Comparison of ENCODE assay signal across 1 cellular context in the genomic region with DNA sequence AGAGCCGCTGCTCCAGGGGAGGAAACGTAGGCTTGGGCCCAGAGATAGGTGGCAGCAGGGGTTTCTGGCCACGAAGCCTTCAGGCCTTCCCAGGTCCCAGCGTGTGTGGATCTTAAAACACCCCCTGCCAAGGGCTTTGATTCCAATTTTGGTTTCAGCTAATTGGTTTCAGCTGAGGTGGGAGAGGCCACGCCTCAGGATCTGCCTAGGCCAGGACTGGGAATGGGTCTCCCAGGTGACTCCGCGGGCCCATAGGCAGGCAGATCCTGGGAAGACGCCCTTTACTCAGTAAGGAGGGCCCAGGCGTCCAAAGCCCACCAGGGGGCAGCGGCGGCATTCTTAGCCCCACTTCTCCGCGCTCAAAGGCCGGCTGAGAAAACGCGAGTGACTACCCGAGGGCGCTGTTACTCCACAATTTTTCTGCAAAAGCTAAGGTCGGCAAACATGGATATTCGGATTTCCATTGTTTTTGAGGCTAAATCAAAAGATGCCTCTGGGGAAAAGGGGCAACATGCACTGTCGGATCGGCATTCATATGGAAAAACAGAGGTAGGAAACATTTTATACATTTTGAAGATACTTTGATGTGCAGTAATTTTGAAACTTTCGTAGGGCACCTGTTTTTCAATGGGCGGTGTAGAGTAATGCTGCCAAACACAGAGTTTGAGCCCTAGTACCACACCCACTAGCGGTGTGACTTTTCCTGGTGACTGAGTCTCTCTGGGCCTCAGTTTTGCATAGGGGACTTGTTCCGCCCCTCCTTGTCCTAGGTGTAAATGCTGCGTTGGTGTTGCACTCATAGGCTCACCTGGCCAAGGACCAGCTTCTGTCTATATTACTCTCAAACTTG.
TF ChIP-seq lines count a peak whose summit lies in the region.

No MANE protein-coding gene starts in this region.

TF ChIP-seq in K562, 482 proteins besides CTCF, POLR2A, EP300 and RAD21 (continued from another document and continues in another):
- TF ChIP-seq, protein P1, sequence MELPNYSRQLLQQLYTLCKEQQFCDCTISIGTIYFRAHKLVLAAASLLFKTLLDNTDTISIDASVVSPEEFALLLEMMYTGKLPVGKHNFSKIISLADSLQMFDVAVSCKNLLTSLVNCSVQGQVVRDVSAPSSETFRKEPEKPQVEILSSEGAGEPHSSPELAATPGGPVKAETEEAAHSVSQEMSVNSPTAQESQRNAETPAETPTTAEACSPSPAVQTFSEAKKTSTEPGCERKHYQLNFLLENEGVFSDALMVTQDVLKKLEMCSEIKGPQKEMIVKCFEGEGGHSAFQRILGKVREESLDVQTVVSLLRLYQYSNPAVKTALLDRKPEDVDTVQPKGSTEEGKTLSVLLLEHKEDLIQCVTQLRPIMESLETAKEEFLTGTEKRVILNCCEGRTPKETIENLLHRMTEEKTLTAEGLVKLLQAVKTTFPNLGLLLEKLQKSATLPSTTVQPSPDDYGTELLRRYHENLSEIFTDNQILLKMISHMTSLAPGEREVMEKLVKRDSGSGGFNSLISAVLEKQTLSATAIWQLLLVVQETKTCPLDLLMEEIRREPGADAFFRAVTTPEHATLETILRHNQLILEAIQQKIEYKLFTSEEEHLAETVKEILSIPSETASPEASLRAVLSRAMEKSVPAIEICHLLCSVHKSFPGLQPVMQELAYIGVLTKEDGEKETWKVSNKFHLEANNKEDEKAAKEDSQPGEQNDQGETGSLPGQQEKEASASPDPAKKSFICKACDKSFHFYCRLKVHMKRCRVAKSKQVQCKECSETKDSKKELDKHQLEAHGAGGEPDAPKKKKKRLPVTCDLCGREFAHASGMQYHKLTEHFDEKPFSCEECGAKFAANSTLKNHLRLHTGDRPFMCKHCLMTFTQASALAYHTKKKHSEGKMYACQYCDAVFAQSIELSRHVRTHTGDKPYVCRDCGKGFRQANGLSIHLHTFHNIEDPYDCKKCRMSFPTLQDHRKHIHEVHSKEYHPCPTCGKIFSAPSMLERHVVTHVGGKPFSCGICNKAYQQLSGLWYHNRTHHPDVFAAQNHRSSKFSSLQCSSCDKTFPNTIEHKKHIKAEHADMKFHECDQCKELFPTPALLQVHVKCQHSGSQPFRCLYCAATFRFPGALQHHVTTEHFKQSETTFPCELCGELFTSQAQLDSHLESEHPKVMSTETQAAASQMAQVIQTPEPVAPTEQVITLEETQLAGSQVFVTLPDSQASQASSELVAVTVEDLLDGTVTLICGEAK (IDR thresholded peaks at IDR 0.05) = no peak
- TF ChIP-seq, protein P1 (CRISPR knock-in tag; IDR thresholded peaks at IDR 0.05) = no peak
- no peak for TF ChIP-seq LCOR (CRISPR knock-in tag; IDR thresholded peaks at IDR 0.05)
- peak; percentile 89; the same call in 1 of the 2 replicates for TF ChIP-seq STAG1 (CRISPR knock-in tag; IDR thresholded peaks at IDR 0.05; ENCODE audit: borderline replicate concordance)
- TF ChIP-seq NCOA6 (IDR thresholded peaks at IDR 0.05) = no peak
- no peak for TF ChIP-seq ZKSCAN3 (CRISPR knock-in tag; IDR thresholded peaks at IDR 0.05)
- TF ChIP-seq, protein P2, sequence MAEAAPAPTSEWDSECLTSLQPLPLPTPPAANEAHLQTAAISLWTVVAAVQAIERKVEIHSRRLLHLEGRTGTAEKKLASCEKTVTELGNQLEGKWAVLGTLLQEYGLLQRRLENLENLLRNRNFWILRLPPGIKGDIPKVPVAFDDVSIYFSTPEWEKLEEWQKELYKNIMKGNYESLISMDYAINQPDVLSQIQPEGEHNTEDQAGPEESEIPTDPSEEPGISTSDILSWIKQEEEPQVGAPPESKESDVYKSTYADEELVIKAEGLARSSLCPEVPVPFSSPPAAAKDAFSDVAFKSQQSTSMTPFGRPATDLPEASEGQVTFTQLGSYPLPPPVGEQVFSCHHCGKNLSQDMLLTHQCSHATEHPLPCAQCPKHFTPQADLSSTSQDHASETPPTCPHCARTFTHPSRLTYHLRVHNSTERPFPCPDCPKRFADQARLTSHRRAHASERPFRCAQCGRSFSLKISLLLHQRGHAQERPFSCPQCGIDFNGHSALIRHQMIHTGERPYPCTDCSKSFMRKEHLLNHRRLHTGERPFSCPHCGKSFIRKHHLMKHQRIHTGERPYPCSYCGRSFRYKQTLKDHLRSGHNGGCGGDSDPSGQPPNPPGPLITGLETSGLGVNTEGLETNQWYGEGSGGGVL (CRISPR knock-in tag; IDR thresholded peaks at IDR 0.05) = no peak
- TF ChIP-seq, protein P3, sequence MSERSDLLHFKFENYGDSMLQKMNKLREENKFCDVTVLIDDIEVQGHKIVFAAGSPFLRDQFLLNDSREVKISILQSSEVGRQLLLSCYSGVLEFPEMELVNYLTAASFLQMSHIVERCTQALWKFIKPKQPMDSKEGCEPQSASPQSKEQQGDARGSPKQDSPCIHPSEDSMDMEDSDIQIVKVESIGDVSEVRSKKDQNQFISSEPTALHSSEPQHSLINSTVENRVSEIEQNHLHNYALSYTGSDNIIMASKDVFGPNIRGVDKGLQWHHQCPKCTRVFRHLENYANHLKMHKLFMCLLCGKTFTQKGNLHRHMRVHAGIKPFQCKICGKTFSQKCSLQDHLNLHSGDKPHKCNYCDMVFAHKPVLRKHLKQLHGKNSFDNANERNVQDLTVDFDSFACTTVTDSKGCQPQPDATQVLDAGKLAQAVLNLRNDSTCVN (CRISPR knock-in tag; IDR thresholded peaks at IDR 0.05) = no peak
- 0 out of 2 replicates have a peak, but pooled peaks have one; percentile 46 for TF ChIP-seq KLF16 (IDR thresholded peaks at IDR 0.05)
- TF ChIP-seq ATF7 (IDR thresholded peaks at IDR 0.05) = peak; percentile 40; the same call in 1 of the 2 replicates
- TF ChIP-seq CXXC5 (CRISPR knock-in tag; IDR thresholded peaks at IDR 0.05) = peak; percentile 44; the same call in 1 of the 2 replicates
- TF ChIP-seq ZNF77 (CRISPR knock-in tag; IDR thresholded peaks at IDR 0.05) = no peak
- TF ChIP-seq ZNF507 (tag; conservative IDR thresholded peaks at IDR 0.05) = no peak
- TF ChIP-seq, protein P4, sequence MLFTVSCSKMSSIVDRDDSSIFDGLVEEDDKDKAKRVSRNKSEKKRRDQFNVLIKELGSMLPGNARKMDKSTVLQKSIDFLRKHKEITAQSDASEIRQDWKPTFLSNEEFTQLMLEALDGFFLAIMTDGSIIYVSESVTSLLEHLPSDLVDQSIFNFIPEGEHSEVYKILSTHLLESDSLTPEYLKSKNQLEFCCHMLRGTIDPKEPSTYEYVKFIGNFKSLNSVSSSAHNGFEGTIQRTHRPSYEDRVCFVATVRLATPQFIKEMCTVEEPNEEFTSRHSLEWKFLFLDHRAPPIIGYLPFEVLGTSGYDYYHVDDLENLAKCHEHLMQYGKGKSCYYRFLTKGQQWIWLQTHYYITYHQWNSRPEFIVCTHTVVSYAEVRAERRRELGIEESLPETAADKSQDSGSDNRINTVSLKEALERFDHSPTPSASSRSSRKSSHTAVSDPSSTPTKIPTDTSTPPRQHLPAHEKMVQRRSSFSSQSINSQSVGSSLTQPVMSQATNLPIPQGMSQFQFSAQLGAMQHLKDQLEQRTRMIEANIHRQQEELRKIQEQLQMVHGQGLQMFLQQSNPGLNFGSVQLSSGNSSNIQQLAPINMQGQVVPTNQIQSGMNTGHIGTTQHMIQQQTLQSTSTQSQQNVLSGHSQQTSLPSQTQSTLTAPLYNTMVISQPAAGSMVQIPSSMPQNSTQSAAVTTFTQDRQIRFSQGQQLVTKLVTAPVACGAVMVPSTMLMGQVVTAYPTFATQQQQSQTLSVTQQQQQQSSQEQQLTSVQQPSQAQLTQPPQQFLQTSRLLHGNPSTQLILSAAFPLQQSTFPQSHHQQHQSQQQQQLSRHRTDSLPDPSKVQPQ (CRISPR knock-in tag; IDR thresholded peaks at IDR 0.05; ENCODE audit: borderline replicate concordance) = no peak
- no peak for TF ChIP-seq NR1H2 (CRISPR knock-in tag; IDR thresholded peaks at IDR 0.05)
- TF ChIP-seq, protein P5, sequence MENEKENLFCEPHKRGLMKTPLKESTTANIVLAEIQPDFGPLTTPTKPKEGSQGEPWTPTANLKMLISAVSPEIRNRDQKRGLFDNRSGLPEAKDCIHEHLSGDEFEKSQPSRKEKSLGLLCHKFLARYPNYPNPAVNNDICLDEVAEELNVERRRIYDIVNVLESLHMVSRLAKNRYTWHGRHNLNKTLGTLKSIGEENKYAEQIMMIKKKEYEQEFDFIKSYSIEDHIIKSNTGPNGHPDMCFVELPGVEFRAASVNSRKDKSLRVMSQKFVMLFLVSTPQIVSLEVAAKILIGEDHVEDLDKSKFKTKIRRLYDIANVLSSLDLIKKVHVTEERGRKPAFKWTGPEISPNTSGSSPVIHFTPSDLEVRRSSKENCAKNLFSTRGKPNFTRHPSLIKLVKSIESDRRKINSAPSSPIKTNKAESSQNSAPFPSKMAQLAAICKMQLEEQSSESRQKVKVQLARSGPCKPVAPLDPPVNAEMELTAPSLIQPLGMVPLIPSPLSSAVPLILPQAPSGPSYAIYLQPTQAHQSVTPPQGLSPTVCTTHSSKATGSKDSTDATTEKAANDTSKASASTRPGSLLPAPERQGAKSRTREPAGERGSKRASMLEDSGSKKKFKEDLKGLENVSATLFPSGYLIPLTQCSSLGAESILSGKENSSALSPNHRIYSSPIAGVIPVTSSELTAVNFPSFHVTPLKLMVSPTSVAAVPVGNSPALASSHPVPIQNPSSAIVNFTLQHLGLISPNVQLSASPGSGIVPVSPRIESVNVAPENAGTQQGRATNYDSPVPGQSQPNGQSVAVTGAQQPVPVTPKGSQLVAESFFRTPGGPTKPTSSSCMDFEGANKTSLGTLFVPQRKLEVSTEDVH (IDR thresholded peaks at IDR 0.05; ENCODE audit: low read depth, partially characterized antibody) = no peak
- TF ChIP-seq, protein P6, sequence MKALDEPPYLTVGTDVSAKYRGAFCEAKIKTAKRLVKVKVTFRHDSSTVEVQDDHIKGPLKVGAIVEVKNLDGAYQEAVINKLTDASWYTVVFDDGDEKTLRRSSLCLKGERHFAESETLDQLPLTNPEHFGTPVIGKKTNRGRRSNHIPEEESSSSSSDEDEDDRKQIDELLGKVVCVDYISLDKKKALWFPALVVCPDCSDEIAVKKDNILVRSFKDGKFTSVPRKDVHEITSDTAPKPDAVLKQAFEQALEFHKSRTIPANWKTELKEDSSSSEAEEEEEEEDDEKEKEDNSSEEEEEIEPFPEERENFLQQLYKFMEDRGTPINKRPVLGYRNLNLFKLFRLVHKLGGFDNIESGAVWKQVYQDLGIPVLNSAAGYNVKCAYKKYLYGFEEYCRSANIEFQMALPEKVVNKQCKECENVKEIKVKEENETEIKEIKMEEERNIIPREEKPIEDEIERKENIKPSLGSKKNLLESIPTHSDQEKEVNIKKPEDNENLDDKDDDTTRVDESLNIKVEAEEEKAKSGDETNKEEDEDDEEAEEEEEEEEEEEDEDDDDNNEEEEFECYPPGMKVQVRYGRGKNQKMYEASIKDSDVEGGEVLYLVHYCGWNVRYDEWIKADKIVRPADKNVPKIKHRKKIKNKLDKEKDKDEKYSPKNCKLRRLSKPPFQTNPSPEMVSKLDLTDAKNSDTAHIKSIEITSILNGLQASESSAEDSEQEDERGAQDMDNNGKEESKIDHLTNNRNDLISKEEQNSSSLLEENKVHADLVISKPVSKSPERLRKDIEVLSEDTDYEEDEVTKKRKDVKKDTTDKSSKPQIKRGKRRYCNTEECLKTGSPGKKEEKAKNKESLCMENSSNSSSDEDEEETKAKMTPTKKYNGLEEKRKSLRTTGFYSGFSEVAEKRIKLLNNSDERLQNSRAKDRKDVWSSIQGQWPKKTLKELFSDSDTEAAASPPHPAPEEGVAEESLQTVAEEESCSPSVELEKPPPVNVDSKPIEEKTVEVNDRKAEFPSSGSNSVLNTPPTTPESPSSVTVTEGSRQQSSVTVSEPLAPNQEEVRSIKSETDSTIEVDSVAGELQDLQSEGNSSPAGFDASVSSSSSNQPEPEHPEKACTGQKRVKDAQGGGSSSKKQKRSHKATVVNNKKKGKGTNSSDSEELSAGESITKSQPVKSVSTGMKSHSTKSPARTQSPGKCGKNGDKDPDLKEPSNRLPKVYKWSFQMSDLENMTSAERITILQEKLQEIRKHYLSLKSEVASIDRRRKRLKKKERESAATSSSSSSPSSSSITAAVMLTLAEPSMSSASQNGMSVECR (CRISPR knock-in tag; IDR thresholded peaks at IDR 0.05) = no peak
- TF ChIP-seq ZNF311 (CRISPR knock-in tag; IDR thresholded peaks at IDR 0.05) = no peak
- TF ChIP-seq HNRNPH1 (optimal IDR thresholded peaks at IDR 0.05; ENCODE audit: low read depth, low read length) = no peak
- no peak for TF ChIP-seq OTX1 (CRISPR knock-in tag; IDR thresholded peaks at IDR 0.05)
- peak; percentile 59; the same call in 1 of the 2 replicates for TF ChIP-seq RB1 (IDR thresholded peaks at IDR 0.05; ENCODE audit: low read depth)
- no peak for TF ChIP-seq GTF2F1 (IDR thresholded peaks at IDR 0.05; ENCODE audit: low read depth, low read length)
- no peak for TF ChIP-seq STAT5B (CRISPR knock-in tag; IDR thresholded peaks at IDR 0.05)
- TF ChIP-seq SMC3 (conservative IDR thresholded peaks at IDR 0.05; ENCODE audit: insufficient read depth, low read depth, low read length) = peak; percentile 91
- TF ChIP-seq, protein P7, sequence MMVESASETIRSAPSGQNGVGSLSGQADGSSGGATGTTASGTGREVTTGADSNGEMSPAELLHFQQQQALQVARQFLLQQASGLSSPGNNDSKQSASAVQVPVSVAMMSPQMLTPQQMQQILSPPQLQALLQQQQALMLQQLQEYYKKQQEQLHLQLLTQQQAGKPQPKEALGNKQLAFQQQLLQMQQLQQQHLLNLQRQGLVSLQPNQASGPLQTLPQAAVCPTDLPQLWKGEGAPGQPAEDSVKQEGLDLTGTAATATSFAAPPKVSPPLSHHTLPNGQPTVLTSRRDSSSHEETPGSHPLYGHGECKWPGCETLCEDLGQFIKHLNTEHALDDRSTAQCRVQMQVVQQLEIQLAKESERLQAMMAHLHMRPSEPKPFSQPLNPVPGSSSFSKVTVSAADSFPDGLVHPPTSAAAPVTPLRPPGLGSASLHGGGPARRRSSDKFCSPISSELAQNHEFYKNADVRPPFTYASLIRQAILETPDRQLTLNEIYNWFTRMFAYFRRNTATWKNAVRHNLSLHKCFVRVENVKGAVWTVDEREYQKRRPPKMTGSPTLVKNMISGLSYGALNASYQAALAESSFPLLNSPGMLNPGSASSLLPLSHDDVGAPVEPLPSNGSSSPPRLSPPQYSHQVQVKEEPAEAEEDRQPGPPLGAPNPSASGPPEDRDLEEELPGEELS (CRISPR knock-in tag; IDR thresholded peaks at IDR 0.05; ENCODE audit: borderline replicate concordance) = no peak
